Comparison of ENCODE assay signal across 22 cellular contexts in genomic region chr10:3109633-3110032, GRCh38.
"Had no signal": no experiment of that assay in that cellular context is flagged by ENCODE, and none has a peak within 500 bp of the region (broad histone marks: within the 10 kb centered on the region; RNA-seq: fewer than 3 reads in every experiment).

No MANE protein-coding gene starts in this region.

- H3K4me1 ChIP-seq: pancreas, prostate gland, spleen, uterus had no signal

- H3K36me3 ChIP-seq: pancreas, right lobe of liver, uterus had no signal

- H3K27me3 ChIP-seq: esophagus muscularis mucosa, gastrocnemius medialis, heart right ventricle, pancreas, right lobe of liver, spleen, suprapubic skin, thyroid gland, upper lobe of left lung, uterus had no signal

- H3K9me3 ChIP-seq: esophagus muscularis mucosa, gastrocnemius medialis, heart right ventricle, mucosa of descending colon, pancreas, prostate gland, right lobe of liver, spleen, suprapubic skin, thyroid gland, upper lobe of left lung, uterus had no signal

- H3K4me3 ChIP-seq: esophagus muscularis mucosa, gastrocnemius medialis, heart right ventricle, mucosa of descending colon, pancreas, prostate gland, right lobe of liver, spleen, suprapubic skin, thyroid gland, upper lobe of left lung, uterus had no signal

- DNase-seq: cerebellar nuclear complex; effector memory CD8-positive, alpha-beta T cell; gastrocnemius medialis; heart right ventricle; immature natural killer cell; mammary epithelial cell; mucosa of descending colon; naive thymus-derived CD8-positive, alpha-beta T cell; nucleus accumbens; pancreas; right lobe of liver; spleen; stimulated activated CD4-positive, alpha-beta T cell treated with anti-CD3 and anti-CD28 coated beads, Interleukin-15, amount 100 ng/mL, for 24 hours; stimulated activated CD4-positive, alpha-beta T cell treated with anti-CD3 and anti-CD28 coated beads, Interleukin-1b, Interleukin-23, amount 100 ng/mL, for 48 hours; stimulated activated CD4-positive, alpha-beta T cell treated with anti-CD3 and anti-CD28 coated beads, Interleukin-4, amount 100 ng/mL, for 24 hours; thyroid gland; upper lobe of left lung; uterus had no signal

- ATAC-seq: effector memory CD8-positive, alpha-beta T cell; gastrocnemius medialis; mucosa of descending colon; naive thymus-derived CD8-positive, alpha-beta T cell; pancreas; right lobe of liver; stimulated activated memory B cell treated with anti-CD40 and anti-IgM and Interleukin-4, amounts not matched to agents 10 μg/mL and 1 μg/mL and 100 μg/mL, for 72 hours had no signal

- H3K27ac ChIP-seq: pancreas, prostate gland, right lobe of liver, spleen, suprapubic skin, thyroid gland, upper lobe of left lung, uterus had no signal
